ENCODE assay signal across 12 cellular contexts in the genomic region with DNA sequence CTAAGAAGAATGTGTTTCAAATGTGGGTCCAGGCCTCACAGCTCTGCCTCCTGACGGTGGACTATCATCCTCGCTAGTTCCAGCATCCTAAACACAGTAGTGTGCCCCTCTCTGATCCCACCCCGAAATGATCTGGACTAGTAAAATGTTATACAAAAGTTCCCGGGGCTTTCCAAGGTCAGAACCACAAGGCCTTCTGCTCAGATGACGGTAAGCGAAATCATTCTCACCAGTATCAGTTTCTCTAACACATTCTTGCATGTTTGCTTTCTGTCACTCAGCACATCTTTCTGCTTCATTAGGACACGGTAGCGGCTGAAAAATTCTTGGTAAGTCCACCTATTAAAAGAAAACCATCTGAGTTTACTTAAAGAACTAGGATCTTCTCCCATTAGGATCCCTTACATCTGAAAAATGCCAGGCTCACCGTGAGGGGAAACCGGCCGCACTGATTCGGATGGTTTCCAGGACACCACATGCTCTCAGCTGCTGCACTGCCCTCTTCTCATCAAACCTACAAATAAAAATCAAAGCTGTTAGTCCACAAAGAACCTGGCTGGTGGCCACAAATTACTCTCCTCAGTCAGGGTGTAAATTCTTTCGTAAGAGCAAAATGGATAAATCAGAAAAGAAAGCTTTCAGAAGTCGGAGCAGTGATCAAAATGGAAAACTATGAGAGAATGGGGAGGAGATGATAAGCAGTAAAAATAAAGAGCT.
DNase-seq lines count a peak whose midpoint lies in the region; ATAC-seq, FAIRE-seq and TF ChIP-seq lines count a peak whose summit lies in the region.
"Had no signal": no experiment of that assay in that cellular context is flagged by ENCODE, and none has a peak within 500 bp of the region (broad histone marks: within the 10 kb centered on the region; RNA-seq: fewer than 3 reads in every experiment).

No MANE protein-coding gene starts in this region.

- no peak overlapping the region for H3K27ac ChIP-seq in tibial nerve
- H3K27ac ChIP-seq in esophagus squamous epithelium = no peak overlapping the region

- FAIRE-seq in GM12892 (lab: Jason Lieb, UNC) = peak; percentile 98

- no peak for TF ChIP-seq EP300 in tibial nerve (IDR thresholded peaks at IDR 0.05)

- intact Hi-C loops in esophagus squamous epithelium (cut with DNase I) (no loop called here), posterior cingulate gyrus (cut with DNase I) (no loop called here)

- H3K4me1 ChIP-seq in tibial nerve = no peaks in the 10 kb centered on the region
- H3K4me1 ChIP-seq in esophagus squamous epithelium = no peaks in the 10 kb centered on the region

- peak; percentile 71 for TF ChIP-seq POLR2A in GM12892 (IDR thresholded peaks at IDR 0.05; ENCODE audit: low read depth, low read length)
- peak; percentile 53 for TF ChIP-seq POLR2A in GM19193 (IDR thresholded peaks at IDR 0.05; ENCODE audit: extremely low read depth, insufficient read depth, insufficient read length)
- no peak for TF ChIP-seq POLR2A in tibial nerve (IDR thresholded peaks at IDR 0.05)
- no peak for TF ChIP-seq POLR2A in esophagus squamous epithelium (IDR thresholded peaks at IDR 0.05)

- H3K9me3 ChIP-seq in tibial nerve = peaks cover 0 to 1% (median 0%) of the 10 kb centered on the region in 4 donors
- no peaks in the 10 kb centered on the region for H3K9me3 ChIP-seq in esophagus squamous epithelium

- 82 to 90% methylated on average over 14 of the region's 14 CpGs for WGBS in tibial nerve, 2 donors
- WGBS in esophagus squamous epithelium, 2 donors = 86 to 90% methylated on average over 14 of the region's 14 CpGs

- ATAC-seq in HG02938 (IDR thresholded peaks at IDR 0.05; ENCODE audit: unreplicated experiment) = peak; percentile 60
- ATAC-seq: left colon, Panc1 had no signal

- no peaks in the 10 kb centered on the region for H3K27me3 ChIP-seq in tibial nerve
- no peaks in the 10 kb centered on the region for H3K27me3 ChIP-seq in esophagus squamous epithelium

- TF ChIP-seq CTCF in tibial nerve (IDR thresholded peaks at IDR 0.05) (no peak), esophagus squamous epithelium (IDR thresholded peaks at IDR 0.05) (no peak)

- DNase-seq in GM12892 (ENCODE audit: insufficient read length) (no peak), tibial nerve (ENCODE audit: low spot score in 2 of 2) (no peak), esophagus squamous epithelium (lab: John Stamatoyannopoulos, UW) (no peak), NCI-H1694 (lab: John Stamatoyannopoulos, UW) (no peak), posterior cingulate gyrus (no peak)
- peak; percentile 28 to 40 for DNase-seq in activated T-cell treated with anti-CD3 and anti-CD28 coated beads, Interleukin-2, amount 50 U/mL, for 48 hours
- DNase-seq: DMS53, endodermal cell, left colon had no signal

- no peak overlapping the region for H3K4me3 ChIP-seq in tibial nerve
- H3K4me3 ChIP-seq in esophagus squamous epithelium = no peak overlapping the region

- peaks cover 0 to 95% (median 19%) of the 10 kb centered on the region in 3 donors for H3K36me3 ChIP-seq in tibial nerve
- H3K36me3 ChIP-seq in esophagus squamous epithelium = peaks cover 0 to 91% (median 12%) of the 10 kb centered on the region in 3 donors

Comparison
In these comparisons a context has a peak if more than half of its experiments do, and no peak if none do; other contexts are left out.
1. DNase-seq: peak in activated T-cell treated with anti-CD3 and anti-CD28 coated beads, Interleukin-2, amount 50 U/mL, for 48 hours (2 of 2); none in GM12892 (single experiment), tibial nerve (0 of 2), esophagus squamous epithelium (single experiment), NCI-H1694 (single experiment) and posterior cingulate gyrus (0 of 10).
2. POLR2A ChIP-seq: peak in GM12892 (single experiment) and GM19193 (single experiment); none in tibial nerve (0 of 2) and esophagus squamous epithelium (0 of 4).